Comparison of ENCODE assay signal across 23 cellular contexts in genomic region chr16:75820672-75821071, GRCh38.
DNase-seq lines count a peak whose midpoint lies in the region; ATAC-seq and TF ChIP-seq lines count a peak whose summit lies in the region.
"Had no signal": no experiment of that assay in that cellular context is flagged by ENCODE, and none has a peak within 500 bp of the region (broad histone marks: within the 10 kb centered on the region; RNA-seq: fewer than 3 reads in every experiment).

No MANE protein-coding gene starts in this region.

- H3K4ac ChIP-seq in mesendoderm (ENCODE audit: low read depth, low read length): no peak overlapping the region

- no peaks in the 10 kb centered on the region for H3K4me1 Mint-ChIP-seq in progenitor cell of endocrine pancreas (ENCODE audit: low read depth)
- H3K4me1 Mint-ChIP-seq: CD4-positive, CD25-positive, alpha-beta regulatory T cell; IgD-negative memory B cell had no signal

- peak; percentile 5 for DNase-seq in EL
- peak; percentile 55 for DNase-seq in M059J (ENCODE audit: low read depth)
- DNase-seq in astrocyte of the hippocampus (ENCODE audit: low read depth, low spot score): peak; percentile 6
- peak; percentile 86 for DNase-seq in mesendoderm
- no peak for DNase-seq in MG63
- no peak for DNase-seq in progenitor cell of endocrine pancreas (ENCODE audit: low spot score, unreplicated experiment)
- DNase-seq: activated CD4-positive, alpha-beta T cell treated with anti-CD3 and anti-CD28 coated beads for 48 hours; activated naive CD4-positive, alpha-beta T cell treated with Interleukin-2 at 50 U/mL for 16 hours; activated T-cell treated with anti-CD3 and anti-CD28 coated beads, Interleukin-2, amount 50 U/mL, for 48 hours; anterior cingulate cortex; CD4-positive, CD25-positive, alpha-beta regulatory T cell; central memory CD4-positive, alpha-beta T cell; DMS53; dorsolateral prefrontal cortex; mucosa of descending colon; NCI-H146; NCI-H526 treated with DMSO at 0.1 percent for 48 hours; SIG-M5; T-helper 1 cell had no signal

- H3K36me3 ChIP-seq in mesendoderm (ENCODE audit: control insufficient read depth, insufficient read depth, low read length) (no peaks in the 10 kb centered on the region), MG63 (no peaks in the 10 kb centered on the region)

- H3K27me3 ChIP-seq in mesendoderm (ENCODE audit: insufficient read depth, low read length, poor library complexity) (no peaks in the 10 kb centered on the region), MG63 (no peaks in the 10 kb centered on the region)
- H3K27me3 ChIP-seq: dorsolateral prefrontal cortex had no signal

- no peaks in the 10 kb centered on the region for H3K27me3 Mint-ChIP-seq in progenitor cell of endocrine pancreas
- H3K27me3 Mint-ChIP-seq: IgD-negative memory B cell had no signal

- H3K9ac ChIP-seq in mesendoderm (ENCODE audit: low read length): no peak overlapping the region

- H3K36me3 Mint-ChIP-seq in progenitor cell of endocrine pancreas (ENCODE audit: insufficient read depth): no peaks in the 10 kb centered on the region
- H3K36me3 Mint-ChIP-seq: CD4-positive, CD25-positive, alpha-beta regulatory T cell; IgD-negative memory B cell had no signal

- H3K4me2 ChIP-seq in mesendoderm (ENCODE audit: low read length): no peak overlapping the region

- H3K9me3 Mint-ChIP-seq in progenitor cell of endocrine pancreas (ENCODE audit: low read depth): peaks cover 10% of the 10 kb centered on the region
- H3K9me3 Mint-ChIP-seq: IgD-negative memory B cell had no signal

- ATAC-seq in HG02610 (IDR thresholded peaks at IDR 0.05; ENCODE audit: unreplicated experiment) (no peak), GM18520 (IDR thresholded peaks at IDR 0.05; ENCODE audit: unreplicated experiment) (no peak)
- ATAC-seq: mucosa of descending colon had no signal

- H4K8ac ChIP-seq in mesendoderm (ENCODE audit: low read depth, low read length): no peak overlapping the region

- no peak overlapping the region for H3K56ac ChIP-seq in mesendoderm (ENCODE audit: low read length)

- peak overlapping the region; percentile 80 for H3K23ac ChIP-seq in mesendoderm (ENCODE audit: low read length)

- no peak overlapping the region for H2BK5ac ChIP-seq in mesendoderm (ENCODE audit: low read length)

- H3K79me2 ChIP-seq in mesendoderm (ENCODE audit: control insufficient read depth, insufficient read depth, low read length): no peaks in the 10 kb centered on the region

- H3K18ac ChIP-seq in mesendoderm (ENCODE audit: low read length): no peak overlapping the region

- no peak overlapping the region for H2BK15ac ChIP-seq in mesendoderm (replicated peaks; ENCODE audit: low read depth)

- H3K27ac ChIP-seq in mesendoderm (ENCODE audit: low read depth, low read length): no peak overlapping the region
- H3K27ac ChIP-seq: dorsolateral prefrontal cortex, HL-60 had no signal

- no peaks in the 10 kb centered on the region for H3K79me1 ChIP-seq in mesendoderm (ENCODE audit: low read length)

- H3K4me3 Mint-ChIP-seq in progenitor cell of endocrine pancreas (ENCODE audit: low read depth): no peak overlapping the region
- H3K4me3 Mint-ChIP-seq: CD4-positive, CD25-positive, alpha-beta regulatory T cell; IgD-negative memory B cell had no signal

- H3K4me3 ChIP-seq in mesendoderm (ENCODE audit: low read length): no peak overlapping the region
- no peak overlapping the region for H3K4me3 ChIP-seq in MG63
- H3K4me3 ChIP-seq: dorsolateral prefrontal cortex, mucosa of descending colon had no signal

- no peak for TF ChIP-seq CTCF in progenitor cell of endocrine pancreas (IDR thresholded peaks at IDR 0.05; ENCODE audit: unreplicated experiment)

- no peak overlapping the region for H2AK5ac ChIP-seq in mesendoderm (ENCODE audit: low read length)

- H4K5ac ChIP-seq in mesendoderm (ENCODE audit: low read length): no peak overlapping the region

- H3K4me1 ChIP-seq in mesendoderm (ENCODE audit: control insufficient read depth, low read depth, low read length): peaks cover 5% of the 10 kb centered on the region

- no peak overlapping the region for H3K27ac Mint-ChIP-seq in progenitor cell of endocrine pancreas

- WGBS in mesendoderm (ENCODE audit: extremely low coverage, insufficient coverage, low lambda C conversion rate): no CpG with 5 or more reads among the region's 6 CpGs

- no peak overlapping the region for H2BK120ac ChIP-seq in mesendoderm (ENCODE audit: low read depth, low read length)

- no peaks in the 10 kb centered on the region for H3K9me3 ChIP-seq in MG63
- H3K9me3 ChIP-seq: mucosa of descending colon had no signal

Comparison
In these comparisons a context has a peak if more than half of its experiments do, and no peak if none do; other contexts are left out.
1. DNase-seq: peak in EL (single experiment), M059J (single experiment), astrocyte of the hippocampus (single experiment) and mesendoderm (single experiment); none in MG63 (single experiment) and progenitor cell of endocrine pancreas (single experiment).